Comparison of ENCODE assay signal across 8 cellular contexts in genomic region chr16:81005644-81006471, GRCh38. TPM values are rescaled to one million over a fixed set of nuclear protein-coding genes. Genes with fewer than 3 reads are reported as not detected.
DNase-seq lines count a peak whose midpoint lies in the region; ATAC-seq, FAIRE-seq and TF ChIP-seq lines count a peak whose summit lies in the region.

No MANE protein-coding gene starts in this region.

- WGBS in adipose tissue, 3 donors: 8 to 20% (median 18%) methylated on average over 27 of the region's 27 CpGs

- peak overlapping the region; percentile 97 to 100 (median 99) for H3K27ac Mint-ChIP-seq in CD4-positive, CD25-positive, alpha-beta regulatory T cell
- H3K27ac Mint-ChIP-seq in stimulated activated naive B cell treated with anti-CD40 and anti-IgM and Interleukin-4, amounts not matched to agents 10 μg/mL and 1 μg/mL and 100 μg/mL, for 72 hours: peak overlapping the region; percentile 100

- H3K9me3 ChIP-seq in CD4-positive, CD25-positive, alpha-beta regulatory T cell (ENCODE audit: control insufficient read depth in 2 of 2, low read length in 2 of 2): no peaks in the 10 kb centered on the region
- H3K9me3 ChIP-seq in HUES48 (ENCODE audit: control insufficient read depth, insufficient read depth, low read length): no peaks in the 10 kb centered on the region
- no peaks in the 10 kb centered on the region for H3K9me3 ChIP-seq in kidney (ENCODE audit: control insufficient read depth in 1 of 2, low read length in 2 of 2)

- H3K27ac ChIP-seq in CD4-positive, CD25-positive, alpha-beta regulatory T cell (ENCODE audit: insufficient read depth, low read length, poor library complexity, severe bottlenecking): peak overlapping the region; percentile 98
- H3K27ac ChIP-seq in HUES48 (ENCODE audit: low read depth, low read length) (peak overlapping the region; percentile 98), adipose tissue (ENCODE audit: low read depth, low read length) (peak overlapping the region; percentile 44), kidney (ENCODE audit: low read depth in 2 of 2, low read length in 2 of 2) (peak overlapping the region; percentile 100)

- H3K4me3 ChIP-seq in CD4-positive, CD25-positive, alpha-beta regulatory T cell (ENCODE audit: low read depth, low read length): peak overlapping the region; percentile 93
- peak overlapping the region; percentile 81 for H3K4me3 ChIP-seq in HUES48 (ENCODE audit: low read depth, low read length)
- peak overlapping the region; percentile 89 to 92 for H3K4me3 ChIP-seq in kidney (ENCODE audit: low read length in 2 of 2)

- H3K27me3 ChIP-seq in CD4-positive, CD25-positive, alpha-beta regulatory T cell (ENCODE audit: control insufficient read depth, insufficient read depth, low read length): no peaks in the 10 kb centered on the region
- H3K27me3 ChIP-seq in HUES48 (ENCODE audit: control insufficient read depth, insufficient read depth, low read length): no peaks in the 10 kb centered on the region

- no peak for ATAC-seq in CD4-positive, CD25-positive, alpha-beta regulatory T cell (ENCODE audit: low read depth in 2 of 2)
- no peak for ATAC-seq in stimulated activated naive B cell treated with anti-CD40 and anti-IgM and Interleukin-4, amounts not matched to agents 10 μg/mL and 1 μg/mL and 100 μg/mL, for 72 hours (replicated peaks)
- ATAC-seq in HG03457 (IDR thresholded peaks at IDR 0.05; ENCODE audit: unreplicated experiment): no peak

- H3K27me3 Mint-ChIP-seq in CD4-positive, CD25-positive, alpha-beta regulatory T cell: peaks cover 7% of the 10 kb centered on the region
- H3K27me3 Mint-ChIP-seq in stimulated activated naive B cell treated with anti-CD40 and anti-IgM and Interleukin-4, amounts not matched to agents 10 μg/mL and 1 μg/mL and 100 μg/mL, for 72 hours: no peaks in the 10 kb centered on the region

- TF ChIP-seq CTCF in kidney (IDR thresholded peaks at IDR 0.05; ENCODE audit: borderline replicate concordance, extremely low read depth, insufficient read depth): no peak

- FAIRE-seq in kidney (lab: Jason Lieb, UNC): no peak
- no peak for FAIRE-seq in frontal cortex (lab: Jason Lieb, UNC)

- H3K36me3 Mint-ChIP-seq in CD4-positive, CD25-positive, alpha-beta regulatory T cell: no peaks in the 10 kb centered on the region
- H3K36me3 Mint-ChIP-seq in stimulated activated naive B cell treated with anti-CD40 and anti-IgM and Interleukin-4, amounts not matched to agents 10 μg/mL and 1 μg/mL and 100 μg/mL, for 72 hours: peaks cover 0 to 20% of the 10 kb centered on the region in 2 donors

- peak in 1 of 3 donors; percentile 14 for DNase-seq in CD4-positive, CD25-positive, alpha-beta regulatory T cell
- DNase-seq in kidney: no peak
- DNase-seq in stimulated activated naive B cell treated with anti-CD40 and anti-IgM and Interleukin-4, amounts not matched to agents 10 μg/mL and 1 μg/mL and 100 μg/mL, for 72 hours: no peak
- no peak for DNase-seq in COR-L47 (lab: John Stamatoyannopoulos, UW)
- no peak for DNase-seq in frontal cortex (ENCODE audit: low spot score in 2 of 2)

- H3K9me3 Mint-ChIP-seq in CD4-positive, CD25-positive, alpha-beta regulatory T cell: no peaks in the 10 kb centered on the region
- H3K9me3 Mint-ChIP-seq in stimulated activated naive B cell treated with anti-CD40 and anti-IgM and Interleukin-4, amounts not matched to agents 10 μg/mL and 1 μg/mL and 100 μg/mL, for 72 hours: no peaks in the 10 kb centered on the region

- H3K4me1 ChIP-seq in CD4-positive, CD25-positive, alpha-beta regulatory T cell (ENCODE audit: control insufficient read depth, insufficient read depth, low read length, poor library complexity, severe bottlenecking): peaks cover 37% of the 10 kb centered on the region
- H3K4me1 ChIP-seq in HUES48 (ENCODE audit: control insufficient read depth, insufficient read depth, low read length): peaks cover 14% of the 10 kb centered on the region; the same call in 1 of the 2 replicates
- peaks cover 2 to 13% of the 10 kb centered on the region in 2 donors for H3K4me1 ChIP-seq in kidney (ENCODE audit: control insufficient read depth in 1 of 2, insufficient read depth in 1 of 2, low read depth in 1 of 2, low read length in 2 of 2)

- H3K9ac ChIP-seq in HUES48 (ENCODE audit: low read depth, low read length) (peak overlapping the region; percentile 99), kidney (ENCODE audit: low read length in 2 of 2) (peak overlapping the region; percentile 85 to 90)

- peak overlapping the region; percentile 95 to 99 (median 97) for H3K4me3 Mint-ChIP-seq in CD4-positive, CD25-positive, alpha-beta regulatory T cell
- H3K4me3 Mint-ChIP-seq in stimulated activated naive B cell treated with anti-CD40 and anti-IgM and Interleukin-4, amounts not matched to agents 10 μg/mL and 1 μg/mL and 100 μg/mL, for 72 hours: peak overlapping the region; percentile 96 to 98

- H3K36me3 ChIP-seq in CD4-positive, CD25-positive, alpha-beta regulatory T cell (ENCODE audit: control insufficient read depth, insufficient read depth, low read length): no peaks in the 10 kb centered on the region
- H3K36me3 ChIP-seq in HUES48 (ENCODE audit: control insufficient read depth, insufficient read depth, low read length): peaks cover 6% of the 10 kb centered on the region; the same call in 1 of the 2 replicates
- H3K36me3 ChIP-seq in kidney (ENCODE audit: control insufficient read depth in 1 of 2, insufficient read depth in 2 of 2, low read length in 2 of 2): no peaks in the 10 kb centered on the region

- intact Hi-C loops in kidney (cut with DNase I): no loop called here

- H3K4me1 Mint-ChIP-seq in CD4-positive, CD25-positive, alpha-beta regulatory T cell: peaks cover 21 to 63% (median 31%) of the 10 kb centered on the region in 4 donors
- peaks cover 20 to 62% of the 10 kb centered on the region in 2 donors for H3K4me1 Mint-ChIP-seq in stimulated activated naive B cell treated with anti-CD40 and anti-IgM and Interleukin-4, amounts not matched to agents 10 μg/mL and 1 μg/mL and 100 μg/mL, for 72 hours

RNA-seq across cellular contexts. Expression of gene CMC2, which starts 0.8 kb away (rescaled TPM):
- 78.1 TPM for total RNA-seq in CD4-positive, CD25-positive, alpha-beta regulatory T cell
- 100 to 1,000 TPM; 158 to 210 (median 173) TPM for polyA plus RNA-seq in CD4-positive, CD25-positive, alpha-beta regulatory T cell
- polyA plus RNA-seq in adipose tissue: 10 to 100 TPM; 43.4 to 77.3 (median 66.1) TPM
- total RNA-seq in kidney: 33.4 TPM
- polyA plus RNA-seq in kidney (ENCODE audit: insufficient read depth, low read depth, low replicate concordance): 146 TPM
- 37.9 TPM for total RNA-seq in frontal cortex

RNA-seq across cellular contexts. Expression of gene CENPN, which starts 1.2 kb away (rescaled TPM):
- total RNA-seq in CD4-positive, CD25-positive, alpha-beta regulatory T cell: 13.5 TPM
- polyA plus RNA-seq in CD4-positive, CD25-positive, alpha-beta regulatory T cell: 10 to 100 TPM in 1 of 4 donors, 1 to 10 TPM in 3; 3.4 to 11.6 (median 6.8) TPM
- 1 to 10 TPM; 2.6 to 7.0 (median 6.6) TPM for polyA plus RNA-seq in adipose tissue
- 4.1 TPM for total RNA-seq in kidney
- polyA plus RNA-seq in kidney (ENCODE audit: insufficient read depth, low read depth, low replicate concordance): 2.0 TPM
- total RNA-seq in frontal cortex: 4.5 TPM

RNA-seq across cellular contexts. Expression of gene ATMIN, which starts 29.8 kb away (rescaled TPM):
- total RNA-seq in CD4-positive, CD25-positive, alpha-beta regulatory T cell: 32.7 TPM
- 10 to 100 TPM; 25.9 to 42.9 (median 32.0) TPM for polyA plus RNA-seq in CD4-positive, CD25-positive, alpha-beta regulatory T cell
- 10 to 100 TPM in 2 of 3 donors, 1 to 10 TPM in 1; 8.5 to 17.2 (median 12.9) TPM for polyA plus RNA-seq in adipose tissue
- total RNA-seq in kidney: 31.3 TPM
- 18.0 TPM for polyA plus RNA-seq in kidney (ENCODE audit: insufficient read depth, low read depth, low replicate concordance)
- total RNA-seq in frontal cortex: 86.0 TPM

Comparison
In these comparisons a context has a peak if more than half of its experiments do, and no peak if none do; other contexts are left out.
1. H3K27ac ChIP-seq: peak in every context shown above with its lines; median percentile 100 in kidney; 98 in CD4-positive, CD25-positive, alpha-beta regulatory T cell; 98 in HUES48; 44 in adipose tissue.